Comparison of ENCODE assay signal across 16 cellular contexts in genomic region chr18:67142604-67143003, GRCh38.
A peak's percentile ranks its signal among the peaks of the same experiment; 100 is the strongest.
DNase-seq lines count a peak whose midpoint lies in the region; ATAC-seq and TF ChIP-seq lines count a peak whose summit lies in the region.
"Had no signal": no experiment of that assay in that cellular context is flagged by ENCODE, and none has a peak within 500 bp of the region (broad histone marks: within the 10 kb centered on the region; RNA-seq: fewer than 3 reads in every experiment).

No MANE protein-coding gene starts in this region.

- ATAC-seq in T-helper 17 cell, result no peak
- ATAC-seq in HG03175 (IDR thresholded peaks at IDR 0.05; ENCODE audit: unreplicated experiment), result no peak
- no peak for ATAC-seq in HG02642 (IDR thresholded peaks at IDR 0.05; ENCODE audit: poor library complexity, unreplicated experiment)

- H3K36me3 Mint-ChIP-seq in T-helper 17 cell (ENCODE audit: low read depth) (no peaks in the 10 kb centered on the region), neural progenitor cell (no peaks in the 10 kb centered on the region)
- H3K36me3 Mint-ChIP-seq: CD4-positive, alpha-beta memory T cell had no signal

- no peak overlapping the region for H3K9ac ChIP-seq in neural progenitor cell

- H3K27ac ChIP-seq in neural progenitor cell, result no peak overlapping the region

- H3K27me3 ChIP-seq in neural progenitor cell, result no peaks in the 10 kb centered on the region

- H3K4me2 ChIP-seq in neural progenitor cell, result no peak overlapping the region

- no peaks in the 10 kb centered on the region for H4K20me1 ChIP-seq in neural progenitor cell (ENCODE audit: low read depth)

- H3K4me1 Mint-ChIP-seq in T-helper 17 cell (peaks cover 3% of the 10 kb centered on the region), neural progenitor cell (no peaks in the 10 kb centered on the region)
- H3K4me1 Mint-ChIP-seq: CD4-positive, alpha-beta memory T cell had no signal

- H3K9me3 Mint-ChIP-seq in neural progenitor cell, result no peaks in the 10 kb centered on the region

- H3K79me2 ChIP-seq in neural progenitor cell (ENCODE audit: low read depth), result no peaks in the 10 kb centered on the region

- DNase-seq in NCI-H748 (lab: John Stamatoyannopoulos, UW; ENCODE audit: unreplicated experiment) (peak; percentile 59), NCI-H748 treated with DMSO at 0.1 percent for 48 hours (lab: John Stamatoyannopoulos, UW) (no peak), NCI-H69 (lab: John Stamatoyannopoulos, UW) (peak; percentile 64), T-helper 17 cell (no peak), neural progenitor cell (ENCODE audit: low spot score) (no peak), GF-D8 (lab: John Stamatoyannopoulos, UW) (no peak)
- DNase-seq: C1 segment of cervical spinal cord; Calu3; CD4-positive, alpha-beta memory T cell; COR-L47; DMS53; DMS79 treated with DMSO at 0.1 percent for 48 hours; H7; HCEC 1CT had no signal

- H3K27ac Mint-ChIP-seq in T-helper 17 cell (no peak overlapping the region), neural progenitor cell (no peak overlapping the region)
- H3K27ac Mint-ChIP-seq: CD4-positive, alpha-beta memory T cell had no signal

- no peaks in the 10 kb centered on the region for H3K4me1 ChIP-seq in neural progenitor cell

- no peak for TF ChIP-seq CTCF in neural progenitor cell (IDR thresholded peaks at IDR 0.05)

- H3K4me3 Mint-ChIP-seq in T-helper 17 cell (peak overlapping the region; percentile 25), neural progenitor cell (no peak overlapping the region)
- H3K4me3 Mint-ChIP-seq: CD4-positive, alpha-beta memory T cell had no signal

- H3K9me3 ChIP-seq in T-helper 17 cell (ENCODE audit: control insufficient read depth, low read length, poor library complexity, severe bottlenecking) (no peaks in the 10 kb centered on the region), neural progenitor cell (ENCODE audit: low read depth) (no peaks in the 10 kb centered on the region)

- H3F3A ChIP-seq in neural progenitor cell (ENCODE audit: low read depth), result no peaks in the 10 kb centered on the region

- no peak overlapping the region for H3K4me3 ChIP-seq in neural progenitor cell

- H3K36me3 ChIP-seq in neural progenitor cell, result no peaks in the 10 kb centered on the region

- H2AFZ ChIP-seq in neural progenitor cell (replicated peaks), result peak overlapping the region; percentile 74

- H3K27me3 Mint-ChIP-seq in T-helper 17 cell (no peaks in the 10 kb centered on the region), neural progenitor cell (ENCODE audit: insufficient read depth, low read depth) (no peaks in the 10 kb centered on the region)

Comparison
In these comparisons a context has a peak if more than half of its experiments do, and no peak if none do; other contexts are left out.
1. DNase-seq: peak in NCI-H748 (single experiment) and NCI-H69 (single experiment); none in NCI-H748 treated with DMSO at 0.1 percent for 48 hours (single experiment), T-helper 17 cell (0 of 3), neural progenitor cell (single experiment) and GF-D8 (single experiment).